Comparison of ENCODE assay signal across 9 cellular contexts in the genomic region with DNA sequence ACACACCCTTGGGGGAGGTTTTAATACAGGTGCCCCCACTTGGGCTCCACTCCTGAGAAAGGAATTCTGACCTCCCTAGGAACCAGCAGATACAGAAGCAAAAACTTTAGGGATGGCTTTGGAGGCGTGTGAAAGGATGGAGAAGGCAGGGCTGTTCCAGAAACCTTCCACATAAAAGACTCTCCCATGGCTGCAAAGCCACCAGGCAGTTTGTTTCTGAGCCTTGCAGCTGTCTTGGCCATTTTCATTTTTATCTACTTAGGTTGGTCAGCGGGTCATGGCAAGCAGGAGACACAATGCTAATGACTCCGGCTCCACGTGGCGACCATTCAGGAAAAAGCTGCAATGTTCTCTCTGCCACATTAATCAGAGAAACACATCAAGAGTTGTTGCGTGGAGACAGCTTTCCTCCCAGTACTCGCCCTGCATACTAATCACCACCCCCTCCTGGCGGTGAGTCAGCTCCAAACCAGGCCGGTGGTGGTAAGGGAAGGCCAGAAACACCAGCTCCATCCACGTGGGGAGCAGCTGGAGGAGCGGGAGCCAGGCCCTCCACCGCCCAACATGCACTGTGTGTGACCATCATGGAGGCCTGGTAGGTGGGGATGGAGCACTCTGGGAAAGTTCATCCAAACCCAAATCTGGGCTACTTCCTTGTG. TPM values are rescaled to one million over a fixed set of nuclear protein-coding genes. Genes with fewer than 3 reads are reported as not detected.
DNase-seq lines count a peak whose midpoint lies in the region; ATAC-seq and TF ChIP-seq lines count a peak whose summit lies in the region.
"Had no signal": no experiment of that assay in that cellular context is flagged by ENCODE, and none has a peak within 500 bp of the region (broad histone marks: within the 10 kb centered on the region; RNA-seq: fewer than 3 reads in every experiment).

No MANE protein-coding gene starts in this region.

- peak; percentile 92 for ATAC-seq in GM23338

- H3K36me3 Mint-ChIP-seq in GM23338 (ENCODE audit: low read depth) = peaks cover 5% of the 10 kb centered on the region; the same call in 1 of the 3 replicates

- CTCF ChIA-PET in AG04449 (lab: Yijun Ruan, JAX) = interaction anchor here (0.7 to 30.5 kb wide), 15 partner anchors 8 to 184 kb away, joined by 3 to 1142 read pairs (median 4); no protein-coding TSS in a partner anchor

- H2AFZ ChIP-seq in GM23338 = peak overlapping the region; percentile 85

- no peaks in the 10 kb centered on the region for H4K20me1 ChIP-seq in GM23338 (replicated peaks; ENCODE audit: insufficient read depth)

- H3K9me3 Mint-ChIP-seq in GM23338 = peaks cover 16% of the 10 kb centered on the region; the same call in 2 of the 3 replicates
- H3K9me3 Mint-ChIP-seq: activated naive CD8-positive, alpha-beta T cell treated with anti-CD3 and anti-CD28 coated beads, Interleukin-2, amount 10 ng/mL, durations not matched to agents 7 days and 5 days had no signal

- intact Hi-C loops in posterior vena cava (cut with DNase I) = no loop called here

- no peak overlapping the region for H3K4me3 ChIP-seq in AG04449 (ENCODE audit: low read depth, low read length)
- H3K4me3 ChIP-seq in GM23338 = no peak overlapping the region
- H3K4me3 ChIP-seq in fibroblast of villous mesenchyme (ENCODE audit: low read depth, low read length) = no peak overlapping the region

- no peak overlapping the region for H3K27ac ChIP-seq in GM23338 (ENCODE audit: low read depth)

- H3K4me1 ChIP-seq in GM23338 (ENCODE audit: insufficient read depth) = no peaks in the 10 kb centered on the region; the same call in 1 of the 2 replicates

- peaks cover 16% of the 10 kb centered on the region for H3K4me1 Mint-ChIP-seq in GM23338

- no peaks in the 10 kb centered on the region for H3K9me2 ChIP-seq in GM23338 (ENCODE audit: insufficient read depth)

- POLR2A ChIA-PET in AG04449 (lab: Yijun Ruan, JAX) = interaction anchor here (0.6 to 2.1 kb wide), 7 partner anchors 16 to 155 kb away, joined by 3 to 11 read pairs (median 4); no protein-coding TSS in a partner anchor

- no peak overlapping the region; the same call in 2 of the 3 replicates for H3K4me3 Mint-ChIP-seq in GM23338
- H3K4me3 Mint-ChIP-seq: activated naive CD8-positive, alpha-beta T cell treated with anti-CD3 and anti-CD28 coated beads, Interleukin-2, amount 10 ng/mL, durations not matched to agents 7 days and 5 days had no signal

- DNase-seq in AG04449 (ENCODE audit: low read depth, low spot score) (no peak), GM23338 (ENCODE audit: low spot score) (peak; percentile 82), SW480 (ENCODE audit: low spot score) (peak; percentile 90), fibroblast of villous mesenchyme (ENCODE audit: low read depth) (peak; percentile 93), posterior vena cava (ENCODE audit: low spot score) (peak; percentile 88), activated gamma-delta T cell (lab: John Stamatoyannopoulos, UW) (no peak), NOMO-1 treated with dmso at 0.1 percent for 144 hours (lab: John Stamatoyannopoulos, UW; ENCODE audit: unreplicated experiment) (no peak)
- DNase-seq in effector CD8-positive, alpha-beta T cell (lab: John Stamatoyannopoulos, UW) = no peak
- DNase-seq: activated naive CD8-positive, alpha-beta T cell treated with anti-CD3 and anti-CD28 coated beads, Interleukin-2, amount 10 ng/mL, durations not matched to agents 7 days and 5 days had no signal

- peak; percentile 44 for TF ChIP-seq CTCF in AG04449 (IDR thresholded peaks at IDR 0.05; ENCODE audit: insufficient read depth, low read length, missing control alignments)
- TF ChIP-seq CTCF in GM23338 (conservative IDR thresholded peaks at IDR 0.05; ENCODE audit: low read depth in 2 of 2) = peak; percentile 37 to 56; a peak in 3 of 4 replicates
- peak; percentile 54 for TF ChIP-seq CTCF in fibroblast of villous mesenchyme (IDR thresholded peaks at IDR 0.05; ENCODE audit: insufficient read depth, low read depth, low read length)

- H3K27ac Mint-ChIP-seq in GM23338 = no peak overlapping the region; the same call in 1 of the 2 replicates
- H3K27ac Mint-ChIP-seq: activated naive CD8-positive, alpha-beta T cell treated with anti-CD3 and anti-CD28 coated beads, Interleukin-2, amount 10 ng/mL, durations not matched to agents 7 days and 5 days had no signal

- H3K4me2 ChIP-seq in GM23338 = peak overlapping the region; percentile 51; the same call in 1 of the 2 replicates

- peaks cover 11% of the 10 kb centered on the region for H3K27me3 Mint-ChIP-seq in GM23338 (ENCODE audit: insufficient read depth, low read depth, poor library complexity)
- H3K27me3 Mint-ChIP-seq: activated naive CD8-positive, alpha-beta T cell treated with anti-CD3 and anti-CD28 coated beads, Interleukin-2, amount 10 ng/mL, durations not matched to agents 7 days and 5 days had no signal

- H3K27me3 ChIP-seq in GM23338 (ENCODE audit: insufficient read depth) = no peaks in the 10 kb centered on the region

- H3K79me2 ChIP-seq in GM23338 (replicated peaks; ENCODE audit: insufficient read depth) = no peaks in the 10 kb centered on the region

- H3K36me3 ChIP-seq in GM23338 (ENCODE audit: insufficient read depth) = no peaks in the 10 kb centered on the region

- no peaks in the 10 kb centered on the region for H3F3A ChIP-seq in GM23338 (replicated peaks; ENCODE audit: low read depth)

TF ChIP-seq in GM23338, 12 proteins besides CTCF, POLR2A, EP300 and RAD21:
- TF ChIP-seq NANOG (IDR thresholded peaks at IDR 0.05; ENCODE audit: borderline replicate concordance) (no peak), JUNB (IDR thresholded peaks at IDR 0.05; ENCODE audit: unreplicated experiment) (no peak), POLR2AphosphoS5 (IDR thresholded peaks at IDR 0.05; ENCODE audit: low read depth) (no peak), ZNF114 (CRISPR knock-in tag; IDR thresholded peaks at IDR 0.05) (no peak), CREB1 (CRISPR knock-in tag; IDR thresholded peaks at IDR 0.05; ENCODE audit: low read depth) (no peak), ZNF331 (CRISPR knock-in tag; IDR thresholded peaks at IDR 0.05; ENCODE audit: low read depth) (no peak)
- TF ChIP-seq, protein P1, sequence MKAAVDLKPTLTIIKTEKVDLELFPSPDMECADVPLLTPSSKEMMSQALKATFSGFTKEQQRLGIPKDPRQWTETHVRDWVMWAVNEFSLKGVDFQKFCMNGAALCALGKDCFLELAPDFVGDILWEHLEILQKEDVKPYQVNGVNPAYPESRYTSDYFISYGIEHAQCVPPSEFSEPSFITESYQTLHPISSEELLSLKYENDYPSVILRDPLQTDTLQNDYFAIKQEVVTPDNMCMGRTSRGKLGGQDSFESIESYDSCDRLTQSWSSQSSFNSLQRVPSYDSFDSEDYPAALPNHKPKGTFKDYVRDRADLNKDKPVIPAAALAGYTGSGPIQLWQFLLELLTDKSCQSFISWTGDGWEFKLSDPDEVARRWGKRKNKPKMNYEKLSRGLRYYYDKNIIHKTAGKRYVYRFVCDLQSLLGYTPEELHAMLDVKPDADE (IDR thresholded peaks at IDR 0.05) = no peak

RNA-seq across cellular contexts. Expression of a gene that starts 30.9 kb away (rescaled TPM):
- total RNA-seq in GM23338 (2014; rRNA removed; shearing (Covaris generic)) = 97.8 and 119 TPM in 2 replicates
- polyA plus RNA-seq in GM23338 (2016; fragmentation: Nextera tagmentation; extraction: Ambion mirVana) = 11.2 and 13.2 TPM in 2 replicates
- 40.2 and 44.1 TPM in 2 replicates for total RNA-seq in fibroblast of villous mesenchyme
- total RNA-seq in posterior vena cava = 10 to 100 TPM; 35.7 to 43.3 TPM

RNA-seq across cellular contexts. Expression of a gene that starts 38.7 kb away (rescaled TPM):
- total RNA-seq in GM23338 (2014; rRNA removed; shearing (Covaris generic)) = 33.7 and 36.9 TPM in 2 replicates
- 7.3 and 8.1 TPM in 2 replicates for polyA plus RNA-seq in GM23338 (2016; fragmentation: Nextera tagmentation; extraction: Ambion mirVana)
- total RNA-seq in fibroblast of villous mesenchyme (11.3 and 23.7 TPM in 2 replicates), posterior vena cava (10 to 100 TPM; 28.8 to 32.4 TPM)

Comparison
In these comparisons a context has a peak if more than half of its experiments do, and no peak if none do; other contexts are left out.
1. DNase-seq: peak in GM23338 (single experiment), SW480 (single experiment), fibroblast of villous mesenchyme (single experiment) and posterior vena cava (single experiment); none in AG04449 (single experiment), activated gamma-delta T cell (single experiment), NOMO-1 treated with dmso at 0.1 percent for 144 hours (single experiment) and effector CD8-positive, alpha-beta T cell (single experiment).
2. Peak in every context shown above with its lines, with median percentiles within 50 percentile points of each other: CTCF ChIP-seq.